9 cellular contexts compared by ENCODE assay signal in the genomic region with DNA sequence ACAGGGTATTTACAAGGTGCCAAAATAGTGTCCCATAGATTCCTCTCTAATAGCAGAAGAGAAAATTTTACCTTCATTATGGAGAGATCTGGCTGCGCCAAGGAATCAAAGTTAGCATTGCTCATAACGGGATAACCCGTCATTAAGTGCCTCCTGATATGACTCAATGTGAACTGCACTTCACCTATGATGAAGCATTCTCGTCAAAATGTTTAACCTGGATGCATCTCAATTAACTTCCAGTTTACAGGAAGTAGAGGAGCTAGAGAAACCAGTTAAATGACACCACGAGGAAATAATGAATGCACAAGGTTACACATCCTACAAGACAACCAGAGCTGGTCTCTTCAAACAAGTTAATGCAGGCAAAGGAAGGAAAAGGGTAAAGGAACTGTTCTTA. TPM values are rescaled to one million over a fixed set of nuclear protein-coding genes. Genes with fewer than 3 reads are reported as not detected.
DNase-seq lines count a peak whose midpoint lies in the region; ATAC-seq, FAIRE-seq and TF ChIP-seq lines count a peak whose summit lies in the region.
"Had no signal": no experiment of that assay in that cellular context is flagged by ENCODE, and none has a peak within 500 bp of the region (broad histone marks: within the 10 kb centered on the region; RNA-seq: fewer than 3 reads in every experiment).

No MANE protein-coding gene starts in this region.

- no peak overlapping the region for H2AFZ ChIP-seq in astrocyte (ENCODE audit: low read depth, low read length)

- H4K20me1 ChIP-seq in astrocyte (ENCODE audit: insufficient read depth, low read length): peaks cover 84% of the 10 kb centered on the region

- H3K9ac ChIP-seq in astrocyte (ENCODE audit: low read length): no peak overlapping the region

- TF ChIP-seq POLR2A in GM18505 (IDR thresholded peaks at IDR 0.05; ENCODE audit: borderline replicate concordance, extremely low read depth, insufficient read depth, insufficient read length): no peak

- no peak overlapping the region for H3K4me3 Mint-ChIP-seq in astrocyte (ENCODE audit: unreplicated experiment)

- H3K36me3 Mint-ChIP-seq in astrocyte (ENCODE audit: low read depth, unreplicated experiment): peaks cover 6% of the 10 kb centered on the region

- in situ Hi-C loops in Caki2 (cut with HindIII; ENCODE audit: low pct_unique_long_range_greater_than_20kb, low sequenced_read_pairs): no loop called here

- H3K4me1 ChIP-seq in astrocyte (ENCODE audit: insufficient read depth, low read length): peaks cover 15% of the 10 kb centered on the region

- peak; percentile 53 for ATAC-seq in GM19035 (IDR thresholded peaks at IDR 0.05; ENCODE audit: unreplicated experiment)
- peak; percentile 62 for ATAC-seq in HG03095 (IDR thresholded peaks at IDR 0.05; ENCODE audit: unreplicated experiment)
- ATAC-seq in GM18505 (IDR thresholded peaks at IDR 0.05; ENCODE audit: unreplicated experiment): no peak

- H3K9me3 Mint-ChIP-seq in astrocyte (ENCODE audit: unreplicated experiment): no peaks in the 10 kb centered on the region

- peak overlapping the region; percentile 29 for H3K4me2 ChIP-seq in astrocyte (ENCODE audit: low read length)

- DNase-seq in Caki2 (ENCODE audit: low read depth) (peak; percentile 55), astrocyte (ENCODE audit: low read depth) (peak; percentile 76), LoVo (ENCODE audit: low spot score) (no peak), DMS 273 (lab: John Stamatoyannopoulos, UW; ENCODE audit: unreplicated experiment) (no peak), amygdala (lab: John Stamatoyannopoulos, UW) (no peak)
- DNase-seq: DMS53 had no signal

- H3K27ac Mint-ChIP-seq in astrocyte (ENCODE audit: unreplicated experiment): no peak overlapping the region

- H3K27me3 ChIP-seq in astrocyte (ENCODE audit: insufficient read depth, low read length): no peaks in the 10 kb centered on the region

- H3K79me2 ChIP-seq in astrocyte (ENCODE audit: insufficient read depth, low read length): peaks cover 83% of the 10 kb centered on the region

- TF ChIP-seq CTCF in astrocyte (IDR thresholded peaks at IDR 0.05; ENCODE audit: insufficient read depth, low read depth, low read length): no peak

- no peak for FAIRE-seq in astrocyte (lab: Jason Lieb, UNC)

- H3K36me3 ChIP-seq in astrocyte (ENCODE audit: insufficient read depth, low read length): peaks cover 3% of the 10 kb centered on the region

- peaks cover 12% of the 10 kb centered on the region for H3K4me1 Mint-ChIP-seq in astrocyte (ENCODE audit: low read depth, unreplicated experiment)

- no peak overlapping the region for H3K27ac ChIP-seq in astrocyte (ENCODE audit: low read depth, low read length)

- no peaks in the 10 kb centered on the region for H3K27me3 Mint-ChIP-seq in astrocyte (ENCODE audit: low read depth, unreplicated experiment)

- H3K9me3 ChIP-seq in astrocyte (ENCODE audit: insufficient read depth, low read depth, low read length): no peaks in the 10 kb centered on the region

- H3K4me3 ChIP-seq in astrocyte (ENCODE audit: insufficient read depth, low read depth, low read length): no peak overlapping the region

RNA-seq across cellular contexts. Expression of gene FBXW11, which starts 17.2 kb away (rescaled TPM):
- 51.2 and 53.5 TPM in 2 replicates for total RNA-seq in Caki2 (2014; rRNA removed; shearing (Covaris generic); ENCODE audit: low replicate concordance)
- total RNA-seq in astrocyte: 64.7 and 65.9 TPM in 2 replicates

Comparison
In these comparisons a context has a peak if more than half of its experiments do, and no peak if none do; other contexts are left out.
1. DNase-seq: peak in Caki2 (single experiment) and astrocyte (single experiment); none in LoVo (single experiment), DMS 273 (single experiment) and amygdala (0 of 56).